In genomic region chr17:76623271-76624146, GRCh38 we compare ENCODE assay signal across 8 cellular contexts. TPM values are rescaled to one million over a fixed set of nuclear protein-coding genes. Genes with fewer than 3 reads are reported as not detected.
DNase-seq lines count a peak whose midpoint lies in the region; ATAC-seq and TF ChIP-seq lines count a peak whose summit lies in the region.

No MANE protein-coding gene starts in this region.

- peak; percentile 98 for TF ChIP-seq CTCF in foreskin keratinocyte (conservative IDR thresholded peaks at IDR 0.05)
- peak in 2 of 3 donors; percentile 70 to 72 for TF ChIP-seq CTCF in omental fat pad (IDR thresholded peaks at IDR 0.05)
- TF ChIP-seq CTCF in suprapubic skin (IDR thresholded peaks at IDR 0.05), result peak; percentile 89 to 98

- H3K27ac ChIP-seq in foreskin keratinocyte, result peak overlapping the region; percentile 65
- H3K27ac ChIP-seq in suprapubic skin, result no peak overlapping the region

- TF ChIP-seq EP300 in suprapubic skin (IDR thresholded peaks at IDR 0.05), result no peak

- DNase-seq in DMS153 treated with DMSO at 0.1 percent for 48 hours (lab: John Stamatoyannopoulos, UW; ENCODE audit: unreplicated experiment), result peak; percentile 61
- peak; percentile 42 for DNase-seq in LHCN-M2 (ENCODE audit: low read depth)
- DNase-seq in SK-MEL-5 (ENCODE audit: low read depth, low spot score), result peak; percentile 85
- peak; percentile 91 for DNase-seq in activated effector memory CD4-positive, alpha-beta T cell treated with anti-CD3 and anti-CD28 coated beads, Interleukin-2, amount 50 U/mL, for 16 hours
- no peak for DNase-seq in foreskin keratinocyte
- peak; percentile 55 for DNase-seq in omental fat pad (ENCODE audit: low spot score)
- DNase-seq in suprapubic skin (ENCODE audit: low spot score in 2 of 2), result peak; percentile 80 to 83

- no peak overlapping the region for H3K4me3 ChIP-seq in suprapubic skin

- in situ Hi-C loops in SK-MEL-5 (cut with HindIII; ENCODE audit: low pct_unique_long_range_greater_than_20kb, low sequenced_read_pairs), result no loop called here

- 20% methylated on average over 18 of the region's 18 CpGs for WGBS in suprapubic skin

- TF ChIP-seq POLR2A in suprapubic skin (IDR thresholded peaks at IDR 0.05), result no peak

- H3K4me1 ChIP-seq in foreskin keratinocyte (peaks cover 4% of the 10 kb centered on the region), suprapubic skin (peaks cover 10% of the 10 kb centered on the region)

- no peaks in the 10 kb centered on the region for H3K36me3 ChIP-seq in suprapubic skin

- peak; percentile 74 for ATAC-seq in foreskin keratinocyte
- peak; percentile 93 for ATAC-seq in omental fat pad (ENCODE audit: low FRiP score)
- ATAC-seq in GM21786 (IDR thresholded peaks at IDR 0.05; ENCODE audit: unreplicated experiment), result no peak

- H3K9me3 ChIP-seq in suprapubic skin, result no peaks in the 10 kb centered on the region

- H3K27me3 ChIP-seq in foreskin keratinocyte (peaks cover 8% of the 10 kb centered on the region), suprapubic skin (no peaks in the 10 kb centered on the region)

RNA-seq across cellular contexts. Expression of gene ST6GALNAC1, which starts 20.0 kb away (rescaled TPM):
- total RNA-seq in LHCN-M2 (2014; rRNA removed), result not detected in 2 replicates
- polyA plus RNA-seq in LHCN-M2 (2012), result not detected
- total RNA-seq in SK-MEL-5 (2014; rRNA removed; shearing (Covaris generic)), result 0.79 and 1.7 TPM in 2 replicates
- 1.2 and 1.3 TPM in 2 replicates for polyA plus RNA-seq in SK-MEL-5 (2015; cell fraction: cytosol; rRNA removed)
- 2.8 and 13.7 TPM in 2 replicates for polyA plus RNA-seq in SK-MEL-5 (2015; cell fraction: nucleus; rRNA removed)
- 0.14 TPM in 2 replicates for total RNA-seq in foreskin keratinocyte
- 0.29 and 0.33 TPM in 2 replicates for polyA plus RNA-seq in foreskin keratinocyte
- 1 to 10 TPM in 3 of 4 donors, under 1 TPM in 1; 0.46 to 4.6 (median 1.9) TPM for total RNA-seq in omental fat pad
- total RNA-seq in suprapubic skin, result 1 to 10 TPM in 3 of 4 donors, under 1 TPM in 1; 0.38 to 3.7 (median 1.3) TPM

RNA-seq across cellular contexts. Expression of gene ST6GALNAC2, which starts 37.8 kb away (rescaled TPM):
- total RNA-seq in LHCN-M2 (2014; rRNA removed) (0.34 and 1.2 TPM in 2 replicates), foreskin keratinocyte (23.4 and 38.5 TPM in 2 replicates), omental fat pad (10 to 100 TPM in 2 of 4 donors, 1 to 10 TPM in 2; 4.2 to 12.1 (median 9.7) TPM), suprapubic skin (10 to 100 TPM; 71.1 to 94.3 (median 80.3) TPM)
- 0.29 TPM for polyA plus RNA-seq in LHCN-M2 (2012)
- 77.4 and 96.3 TPM in 2 replicates for total RNA-seq in SK-MEL-5 (2014; rRNA removed; shearing (Covaris generic))
- 96.4 and 117 TPM in 2 replicates for polyA plus RNA-seq in SK-MEL-5 (2015; cell fraction: cytosol; rRNA removed)
- 76.4 and 135 TPM in 2 replicates for polyA plus RNA-seq in SK-MEL-5 (2015; cell fraction: nucleus; rRNA removed)
- polyA plus RNA-seq in foreskin keratinocyte, result 21.4 and 31.8 TPM in 2 replicates

Comparison
In these comparisons a context has a peak if more than half of its experiments do, and no peak if none do; other contexts are left out.
1. DNase-seq: peak in DMS153 treated with DMSO at 0.1 percent for 48 hours (single experiment), LHCN-M2 (single experiment), SK-MEL-5 (single experiment), activated effector memory CD4-positive, alpha-beta T cell treated with anti-CD3 and anti-CD28 coated beads, Interleukin-2, amount 50 U/mL, for 16 hours (single experiment), omental fat pad (single experiment) and suprapubic skin (2 of 2); none in foreskin keratinocyte (0 of 2).
2. Peak in every context shown above with its lines, with median percentiles within 50 percentile points of each other: CTCF ChIP-seq.